8 cellular contexts compared by ENCODE assay signal in genomic region chr14:74905595-74906142, GRCh38.
DNase-seq lines count a peak whose midpoint lies in the region; FAIRE-seq lines count a peak whose summit lies in the region.

No MANE protein-coding gene starts in this region.

- no peak for FAIRE-seq in RCC 7860 (lab: Jason Lieb, UNC)

- DNase-seq in NCI-H187 (lab: John Stamatoyannopoulos, UW) (peak; percentile 38 to 42), NCI-H187 treated with DMSO at 0.1 percent for 48 hours (lab: John Stamatoyannopoulos, UW) (no peak), NCI-H1694 (lab: John Stamatoyannopoulos, UW) (peak; percentile 49), dedifferentiated amniotic fluid mesenchymal stem cell (ENCODE audit: extremely low spot score) (peak; percentile 31), medulla oblongata (ENCODE audit: extremely low spot score) (peak; percentile 76), RCC 7860 (ENCODE audit: low spot score) (no peak)
- DNase-seq in activated CD4-positive, alpha-beta T cell treated with anti-CD3 and anti-CD28 coated beads, Interleukin-2, amount 50 U/mL, for 48 hours = peak; percentile 86 to 88
- peak; percentile 57 to 70 for DNase-seq in stimulated activated CD8-positive, alpha-beta memory T cell treated with anti-CD3 and anti-CD28 coated beads, Interleukin-2, amount 100 ng/mL, for 1 hour (ENCODE audit: low read depth in 2 of 2)

Comparison
In these comparisons a context has a peak if more than half of its experiments do, and no peak if none do; other contexts are left out.
1. DNase-seq: peak in NCI-H187 (2 of 2), NCI-H1694 (single experiment), activated CD4-positive, alpha-beta T cell treated with anti-CD3 and anti-CD28 coated beads, Interleukin-2, amount 50 U/mL, for 48 hours (2 of 2), dedifferentiated amniotic fluid mesenchymal stem cell (single experiment), medulla oblongata (single experiment) and stimulated activated CD8-positive, alpha-beta memory T cell treated with anti-CD3 and anti-CD28 coated beads, Interleukin-2, amount 100 ng/mL, for 1 hour (2 of 2); none in NCI-H187 treated with DMSO at 0.1 percent for 48 hours (single experiment) and RCC 7860 (single experiment).